8 cellular contexts compared by ENCODE assay signal in the genomic region with DNA sequence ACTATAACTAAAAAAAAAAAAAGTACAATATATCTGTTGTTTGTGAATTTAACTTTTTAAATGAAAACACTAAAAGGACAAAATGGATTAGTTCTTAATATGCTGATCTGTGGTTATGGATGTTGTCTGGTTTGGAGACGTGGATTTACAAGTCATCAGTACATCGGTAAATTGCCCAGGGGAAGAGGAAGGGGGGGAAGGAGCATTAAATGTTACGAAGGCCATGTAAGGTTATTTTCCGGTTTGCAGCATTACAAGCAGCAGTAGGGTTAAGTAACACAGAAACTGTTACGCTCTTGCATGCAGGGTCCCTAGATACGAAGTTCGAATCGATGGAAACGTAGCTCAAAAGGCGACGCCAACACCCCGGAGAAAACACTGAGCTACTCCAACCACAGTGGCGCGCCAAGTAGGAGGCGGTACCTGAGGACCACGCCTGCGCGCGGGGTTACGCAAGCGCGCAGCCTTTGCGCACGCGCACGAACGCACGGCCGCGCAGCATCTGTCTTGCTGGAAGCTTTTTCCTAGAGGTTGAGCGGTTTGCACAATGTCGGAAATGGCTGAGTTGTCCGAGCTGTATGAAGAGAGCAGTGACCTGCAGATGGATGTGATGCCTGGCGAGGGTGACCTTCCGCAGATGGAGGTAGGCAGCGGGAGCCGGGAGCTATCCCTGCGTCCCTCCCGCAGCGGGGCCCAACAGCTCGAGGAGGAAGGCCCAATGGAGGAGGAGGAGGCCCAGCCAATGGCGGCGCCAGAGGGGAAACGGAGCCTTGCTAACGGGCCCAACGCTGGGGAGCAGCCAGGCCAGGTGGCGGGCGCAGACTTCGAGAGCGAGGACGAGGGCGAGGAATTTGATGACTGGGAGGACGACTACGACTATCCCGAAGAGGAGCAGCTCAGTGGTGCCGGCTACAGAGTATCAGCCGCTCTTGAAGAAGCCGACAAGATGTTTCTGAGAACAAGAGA. TPM values are rescaled to one million over a fixed set of nuclear protein-coding genes. Genes with fewer than 3 reads are reported as not detected.
DNase-seq lines count a peak whose midpoint lies in the region; ATAC-seq and TF ChIP-seq lines count a peak whose summit lies in the region.

A gene with protein sequence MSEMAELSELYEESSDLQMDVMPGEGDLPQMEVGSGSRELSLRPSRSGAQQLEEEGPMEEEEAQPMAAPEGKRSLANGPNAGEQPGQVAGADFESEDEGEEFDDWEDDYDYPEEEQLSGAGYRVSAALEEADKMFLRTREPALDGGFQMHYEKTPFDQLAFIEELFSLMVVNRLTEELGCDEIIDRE (plus strand): TSS at position 505 of the 966 bp plus-strand sequence. CDS start 43 bp downstream, at position 548.

- H3K36me3 Mint-ChIP-seq in activated CD4-positive, alpha-beta T cell treated with anti-CD3 and anti-CD28 coated beads, Interleukin-2, amount 10 ng/mL, durations not matched to agents 24 days and 14 days (ENCODE audit: low read depth), result peaks cover 43% of the 10 kb centered on the region

- H3K27me3 ChIP-seq in BE2C, result no peaks in the 10 kb centered on the region

- DNase-seq in BE2C (peak; percentile 93), GM19240 (ENCODE audit: insufficient read length, low spot score) (peak; percentile 78), NCI-H526 (lab: John Stamatoyannopoulos, UW) (peak; percentile 85 to 96), cortex of kidney (lab: John Stamatoyannopoulos, UW) (peak; percentile 59), left colon (peak; percentile 90 to 94)
- DNase-seq in activated CD4-positive, alpha-beta T cell treated with anti-CD3 and anti-CD28 coated beads, Interleukin-2, amount 10 ng/mL, durations not matched to agents 24 days and 14 days, result peak; percentile 99
- DNase-seq in stimulated activated CD4-positive, alpha-beta T cell treated with anti-CD3 and anti-CD28 coated beads, Interleukin-2, amount 100 ng/mL, for 24 hours, result peak; percentile 92 to 93

- ATAC-seq in HG03460 (IDR thresholded peaks at IDR 0.05; ENCODE audit: unreplicated experiment) (peak; percentile 90), left colon (peak; percentile 100)

- peak within 1 kb of the TSS; percentile 99 for H3K27ac Mint-ChIP-seq in activated CD4-positive, alpha-beta T cell treated with anti-CD3 and anti-CD28 coated beads, Interleukin-2, amount 10 ng/mL, durations not matched to agents 24 days and 14 days

- H3K9me3 ChIP-seq in BE2C, result no peaks in the 10 kb centered on the region

- H3K4me1 Mint-ChIP-seq in activated CD4-positive, alpha-beta T cell treated with anti-CD3 and anti-CD28 coated beads, Interleukin-2, amount 10 ng/mL, durations not matched to agents 24 days and 14 days, result peaks cover 46% of the 10 kb centered on the region

- intact Hi-C loops in activated CD4-positive, alpha-beta T cell treated with anti-CD3 and anti-CD28 coated beads, Interleukin-2, amount 10 ng/mL, durations not matched to agents 24 days and 14 days (cut with micrococcal nuclease), result loop anchor here (1.0 to 5.0 kb wide), 9 partner anchors 15 to 1477 kb away; partner anchors contain the start of genes CEP152, COPS2, GABPB1 and SECISBP2L
- intact Hi-C loops in left colon (cut with DNase I, micrococcal nuclease), result no loop called here

- H3K4me1 ChIP-seq in BE2C, result no peaks in the 10 kb centered on the region

- no peak for TF ChIP-seq CTCF in BE2C (IDR thresholded peaks at IDR 0.05; ENCODE audit: low read depth, low read length)

- H3K9me3 Mint-ChIP-seq in activated CD4-positive, alpha-beta T cell treated with anti-CD3 and anti-CD28 coated beads, Interleukin-2, amount 10 ng/mL, durations not matched to agents 24 days and 14 days, result no peaks in the 10 kb centered on the region

- peak within 1 kb of the TSS; percentile 76 for H3K4me3 ChIP-seq in BE2C (ENCODE audit: low read depth, low read length)

- H3K27me3 Mint-ChIP-seq in activated CD4-positive, alpha-beta T cell treated with anti-CD3 and anti-CD28 coated beads, Interleukin-2, amount 10 ng/mL, durations not matched to agents 24 days and 14 days, result peaks cover 4% of the 10 kb centered on the region

- H3K36me3 ChIP-seq in BE2C, result no peaks in the 10 kb centered on the region

- H3K4me3 Mint-ChIP-seq in activated CD4-positive, alpha-beta T cell treated with anti-CD3 and anti-CD28 coated beads, Interleukin-2, amount 10 ng/mL, durations not matched to agents 24 days and 14 days, result peak within 1 kb of the TSS; percentile 97

RNA-seq across cellular contexts. Expression of the gene that starts here (rescaled TPM):
- 466 TPM for polyA plus RNA-seq in BE2C (2012; ENCODE audit: insufficient read depth, insufficient read length, low read depth)
- total RNA-seq in activated CD4-positive, alpha-beta T cell treated with anti-CD3 and anti-CD28 coated beads, Interleukin-2, amount 10 ng/mL, durations not matched to agents 24 days and 14 days, result 192 and 209 TPM in 2 replicates
- 10 to 100 TPM; 47.1 to 65.8 TPM for total RNA-seq in left colon

Comparison
In these comparisons a context has a peak if more than half of its experiments do, and no peak if none do; other contexts are left out.
1. Peak in every context shown above with its lines: DNase-seq, ATAC-seq and H3K4me3 ChIP-seq.